Comparison of ENCODE assay signal across 1 cellular context in the genomic region with DNA sequence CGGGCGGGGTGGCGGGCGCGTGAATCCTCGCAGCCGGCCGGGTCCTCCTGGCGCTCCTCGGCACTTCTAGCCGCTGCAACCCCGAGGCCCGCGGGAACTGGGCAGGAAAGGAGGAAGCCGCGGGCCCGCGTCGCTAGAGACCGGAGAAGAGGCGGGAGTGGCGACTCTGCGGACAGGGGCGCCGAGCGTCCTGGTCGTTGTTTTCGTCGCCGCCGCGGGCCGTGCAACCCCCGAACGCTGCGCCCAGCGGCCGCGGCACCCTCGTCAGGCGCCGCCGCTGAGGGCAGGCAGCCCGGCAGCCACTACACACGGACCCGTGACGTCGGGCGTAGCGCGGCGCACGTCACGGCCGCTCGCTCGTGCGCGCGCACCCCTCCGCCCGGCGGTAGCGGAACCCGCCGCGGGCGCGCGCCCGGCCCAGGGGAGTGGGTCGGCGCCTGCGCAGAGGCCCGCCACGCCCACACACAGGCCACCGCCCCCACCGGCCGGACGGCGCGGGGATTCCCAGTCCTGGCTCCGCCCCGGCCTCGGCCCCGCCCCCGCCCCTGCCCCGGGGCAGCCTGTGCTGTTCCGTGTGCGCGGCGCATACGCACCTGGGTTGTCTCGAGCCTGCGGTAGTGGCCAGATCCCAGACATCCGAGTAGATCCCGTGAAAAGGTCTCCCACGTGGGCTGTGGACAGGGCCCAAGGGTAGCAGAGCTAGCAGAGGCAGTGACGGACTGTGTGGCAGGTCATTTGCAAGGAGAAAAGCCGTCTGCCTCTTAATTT.
A peak's percentile ranks its signal among the peaks of the same experiment; 100 is the strongest.
TF ChIP-seq lines count a peak whose summit lies in the region.

A gene with protein sequence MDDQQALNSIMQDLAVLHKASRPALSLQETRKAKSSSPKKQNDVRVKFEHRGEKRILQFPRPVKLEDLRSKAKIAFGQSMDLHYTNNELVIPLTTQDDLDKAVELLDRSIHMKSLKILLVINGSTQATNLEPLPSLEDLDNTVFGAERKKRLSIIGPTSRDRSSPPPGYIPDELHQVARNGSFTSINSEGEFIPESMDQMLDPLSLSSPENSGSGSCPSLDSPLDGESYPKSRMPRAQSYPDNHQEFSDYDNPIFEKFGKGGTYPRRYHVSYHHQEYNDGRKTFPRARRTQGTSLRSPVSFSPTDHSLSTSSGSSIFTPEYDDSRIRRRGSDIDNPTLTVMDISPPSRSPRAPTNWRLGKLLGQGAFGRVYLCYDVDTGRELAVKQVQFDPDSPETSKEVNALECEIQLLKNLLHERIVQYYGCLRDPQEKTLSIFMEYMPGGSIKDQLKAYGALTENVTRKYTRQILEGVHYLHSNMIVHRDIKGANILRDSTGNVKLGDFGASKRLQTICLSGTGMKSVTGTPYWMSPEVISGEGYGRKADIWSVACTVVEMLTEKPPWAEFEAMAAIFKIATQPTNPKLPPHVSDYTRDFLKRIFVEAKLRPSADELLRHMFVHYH (minus strand): TSS at position 321 of the 768 bp plus-strand sequence. CDS start 44,846 bp downstream, outside the sequence.

TF ChIP-seq in HepG2, 621 proteins besides CTCF, POLR2A, EP300 and RAD21 (continued from another document and continues in another):
- TF ChIP-seq ELF3 (CRISPR knock-in tag; IDR thresholded peaks at IDR 0.05): peak; percentile 43
- 0 out of 2 replicates have a peak, but pooled peaks have one; percentile 12 for TF ChIP-seq ZNF136 (CRISPR knock-in tag; IDR thresholded peaks at IDR 0.05; ENCODE audit: low read depth)
- TF ChIP-seq, protein P1, sequence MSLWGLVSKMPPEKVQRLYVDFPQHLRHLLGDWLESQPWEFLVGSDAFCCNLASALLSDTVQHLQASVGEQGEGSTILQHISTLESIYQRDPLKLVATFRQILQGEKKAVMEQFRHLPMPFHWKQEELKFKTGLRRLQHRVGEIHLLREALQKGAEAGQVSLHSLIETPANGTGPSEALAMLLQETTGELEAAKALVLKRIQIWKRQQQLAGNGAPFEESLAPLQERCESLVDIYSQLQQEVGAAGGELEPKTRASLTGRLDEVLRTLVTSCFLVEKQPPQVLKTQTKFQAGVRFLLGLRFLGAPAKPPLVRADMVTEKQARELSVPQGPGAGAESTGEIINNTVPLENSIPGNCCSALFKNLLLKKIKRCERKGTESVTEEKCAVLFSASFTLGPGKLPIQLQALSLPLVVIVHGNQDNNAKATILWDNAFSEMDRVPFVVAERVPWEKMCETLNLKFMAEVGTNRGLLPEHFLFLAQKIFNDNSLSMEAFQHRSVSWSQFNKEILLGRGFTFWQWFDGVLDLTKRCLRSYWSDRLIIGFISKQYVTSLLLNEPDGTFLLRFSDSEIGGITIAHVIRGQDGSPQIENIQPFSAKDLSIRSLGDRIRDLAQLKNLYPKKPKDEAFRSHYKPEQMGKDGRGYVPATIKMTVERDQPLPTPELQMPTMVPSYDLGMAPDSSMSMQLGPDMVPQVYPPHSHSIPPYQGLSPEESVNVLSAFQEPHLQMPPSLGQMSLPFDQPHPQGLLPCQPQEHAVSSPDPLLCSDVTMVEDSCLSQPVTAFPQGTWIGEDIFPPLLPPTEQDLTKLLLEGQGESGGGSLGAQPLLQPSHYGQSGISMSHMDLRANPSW (CRISPR knock-in tag; IDR thresholded peaks at IDR 0.05; ENCODE audit: borderline replicate concordance): 0 out of 2 replicates have a peak, but pooled peaks have one; percentile 41
- TF ChIP-seq EHMT2 (IDR thresholded peaks at IDR 0.05; ENCODE audit: borderline replicate concordance, low read depth, low read length): no peak
- TF ChIP-seq KAT7 (CRISPR knock-in tag; IDR thresholded peaks at IDR 0.05; ENCODE audit: borderline replicate concordance): peak; percentile 87
- TF ChIP-seq SIN3A (IDR thresholded peaks at IDR 0.05; ENCODE audit: borderline replicate concordance, low read depth, low read length): peak; percentile 76; the same call in 1 of the 2 replicates
- TF ChIP-seq, protein P2, sequence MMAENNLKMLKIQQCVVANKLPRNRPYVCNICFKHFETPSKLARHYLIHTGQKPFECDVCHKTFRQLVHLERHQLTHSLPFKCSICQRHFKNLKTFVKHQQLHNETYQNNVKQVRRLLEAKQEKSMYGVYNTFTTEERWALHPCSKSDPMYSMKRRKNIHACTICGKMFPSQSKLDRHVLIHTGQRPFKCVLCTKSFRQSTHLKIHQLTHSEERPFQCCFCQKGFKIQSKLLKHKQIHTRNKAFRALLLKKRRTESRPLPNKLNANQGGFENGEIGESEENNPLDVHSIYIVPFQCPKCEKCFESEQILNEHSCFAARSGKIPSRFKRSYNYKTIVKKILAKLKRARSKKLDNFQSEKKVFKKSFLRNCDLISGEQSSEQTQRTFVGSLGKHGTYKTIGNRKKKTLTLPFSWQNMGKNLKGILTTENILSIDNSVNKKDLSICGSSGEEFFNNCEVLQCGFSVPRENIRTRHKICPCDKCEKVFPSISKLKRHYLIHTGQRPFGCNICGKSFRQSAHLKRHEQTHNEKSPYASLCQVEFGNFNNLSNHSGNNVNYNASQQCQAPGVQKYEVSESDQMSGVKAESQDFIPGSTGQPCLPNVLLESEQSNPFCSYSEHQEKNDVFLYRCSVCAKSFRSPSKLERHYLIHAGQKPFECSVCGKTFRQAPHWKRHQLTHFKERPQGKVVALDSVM (CRISPR knock-in tag; IDR thresholded peaks at IDR 0.05): 0 out of 2 replicates have a peak, but pooled peaks have one; percentile 8
- TF ChIP-seq KLF13 (CRISPR knock-in tag; IDR thresholded peaks at IDR 0.05): no peak
- TF ChIP-seq ZNF792 (CRISPR knock-in tag; IDR thresholded peaks at IDR 0.05): no peak
- TF ChIP-seq ZNF746 (CRISPR knock-in tag; IDR thresholded peaks at IDR 0.05): no peak
- TF ChIP-seq MATR3 (CRISPR knock-in tag; IDR thresholded peaks at IDR 0.05): no peak
- TF ChIP-seq ZNF256 (CRISPR knock-in tag; conservative IDR thresholded peaks at IDR 0.05): no peak
- peak; percentile 81 for TF ChIP-seq ERF (CRISPR knock-in tag; IDR thresholded peaks at IDR 0.05)
- TF ChIP-seq, protein P3, sequence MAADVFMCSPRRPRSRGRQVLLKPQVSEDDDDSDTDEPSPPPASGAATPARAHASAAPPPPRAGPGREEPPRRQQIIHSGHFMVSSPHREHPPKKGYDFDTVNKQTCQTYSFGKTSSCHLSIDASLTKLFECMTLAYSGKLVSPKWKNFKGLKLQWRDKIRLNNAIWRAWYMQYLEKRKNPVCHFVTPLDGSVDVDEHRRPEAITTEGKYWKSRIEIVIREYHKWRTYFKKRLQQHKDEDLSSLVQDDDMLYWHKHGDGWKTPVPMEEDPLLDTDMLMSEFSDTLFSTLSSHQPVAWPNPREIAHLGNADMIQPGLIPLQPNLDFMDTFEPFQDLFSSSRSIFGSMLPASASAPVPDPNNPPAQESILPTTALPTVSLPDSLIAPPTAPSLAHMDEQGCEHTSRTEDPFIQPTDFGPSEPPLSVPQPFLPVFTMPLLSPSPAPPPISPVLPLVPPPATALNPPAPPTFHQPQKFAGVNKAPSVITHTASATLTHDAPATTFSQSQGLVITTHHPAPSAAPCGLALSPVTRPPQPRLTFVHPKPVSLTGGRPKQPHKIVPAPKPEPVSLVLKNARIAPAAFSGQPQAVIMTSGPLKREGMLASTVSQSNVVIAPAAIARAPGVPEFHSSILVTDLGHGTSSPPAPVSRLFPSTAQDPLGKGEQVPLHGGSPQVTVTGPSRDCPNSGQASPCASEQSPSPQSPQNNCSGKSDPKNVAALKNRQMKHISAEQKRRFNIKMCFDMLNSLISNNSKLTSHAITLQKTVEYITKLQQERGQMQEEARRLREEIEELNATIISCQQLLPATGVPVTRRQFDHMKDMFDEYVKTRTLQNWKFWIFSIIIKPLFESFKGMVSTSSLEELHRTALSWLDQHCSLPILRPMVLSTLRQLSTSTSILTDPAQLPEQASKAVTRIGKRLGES (CRISPR knock-in tag; IDR thresholded peaks at IDR 0.05; ENCODE audit: borderline replicate concordance): no peak; the same call in 1 of the 2 replicates
- TF ChIP-seq GLI4 (CRISPR knock-in tag; IDR thresholded peaks at IDR 0.05; ENCODE audit: borderline replicate concordance): peak; percentile 56; the same call in 1 of the 2 replicates
- TF ChIP-seq, protein P4, sequence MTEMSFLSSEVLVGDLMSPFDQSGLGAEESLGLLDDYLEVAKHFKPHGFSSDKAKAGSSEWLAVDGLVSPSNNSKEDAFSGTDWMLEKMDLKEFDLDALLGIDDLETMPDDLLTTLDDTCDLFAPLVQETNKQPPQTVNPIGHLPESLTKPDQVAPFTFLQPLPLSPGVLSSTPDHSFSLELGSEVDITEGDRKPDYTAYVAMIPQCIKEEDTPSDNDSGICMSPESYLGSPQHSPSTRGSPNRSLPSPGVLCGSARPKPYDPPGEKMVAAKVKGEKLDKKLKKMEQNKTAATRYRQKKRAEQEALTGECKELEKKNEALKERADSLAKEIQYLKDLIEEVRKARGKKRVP (CRISPR knock-in tag; IDR thresholded peaks at IDR 0.05): no peak
- peak; percentile 74; the same call in 1 of the 2 replicates for TF ChIP-seq SRY (CRISPR knock-in tag; IDR thresholded peaks at IDR 0.05)
- TF ChIP-seq ZNF460 (CRISPR knock-in tag; IDR thresholded peaks at IDR 0.05; ENCODE audit: borderline replicate concordance): no peak
- TF ChIP-seq ZNF562 (CRISPR knock-in tag; IDR thresholded peaks at IDR 0.05; ENCODE audit: borderline replicate concordance): no peak
- TF ChIP-seq SNAPC2 (CRISPR knock-in tag; IDR thresholded peaks at IDR 0.05): 0 out of 2 replicates have a peak, but pooled peaks have one; percentile 69
- 0 out of 2 replicates have a peak, but pooled peaks have one; percentile 23 for TF ChIP-seq IRX3 (CRISPR knock-in tag; IDR thresholded peaks at IDR 0.05; ENCODE audit: borderline replicate concordance, low read depth)
- peak; percentile 2; the same call in 1 of the 2 replicates for TF ChIP-seq SIX1 (CRISPR knock-in tag; IDR thresholded peaks at IDR 0.05; ENCODE audit: borderline replicate concordance)
- 0 out of 2 replicates have a peak, but pooled peaks have one; percentile 53 for TF ChIP-seq NCOA1 (CRISPR knock-in tag; IDR thresholded peaks at IDR 0.05)
- TF ChIP-seq, protein P5, sequence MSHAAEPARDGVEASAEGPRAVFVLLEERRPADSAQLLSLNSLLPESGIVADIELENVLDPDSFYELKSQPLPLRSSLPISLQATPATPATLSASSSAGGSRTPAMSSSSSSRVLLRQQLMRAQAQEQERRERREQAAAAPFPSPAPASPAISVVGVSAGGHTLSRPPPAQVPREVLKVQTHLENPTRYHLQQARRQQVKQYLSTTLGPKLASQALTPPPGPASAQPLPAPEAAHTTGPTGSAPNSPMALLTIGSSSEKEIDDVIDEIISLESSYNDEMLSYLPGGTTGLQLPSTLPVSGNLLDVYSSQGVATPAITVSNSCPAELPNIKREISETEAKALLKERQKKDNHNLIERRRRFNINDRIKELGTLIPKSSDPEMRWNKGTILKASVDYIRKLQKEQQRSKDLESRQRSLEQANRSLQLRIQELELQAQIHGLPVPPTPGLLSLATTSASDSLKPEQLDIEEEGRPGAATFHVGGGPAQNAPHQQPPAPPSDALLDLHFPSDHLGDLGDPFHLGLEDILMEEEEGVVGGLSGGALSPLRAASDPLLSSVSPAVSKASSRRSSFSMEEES (CRISPR knock-in tag; IDR thresholded peaks at IDR 0.05): peak; percentile 12; the same call in 1 of the 2 replicates
- TF ChIP-seq ZNF605 (CRISPR knock-in tag; IDR thresholded peaks at IDR 0.05): peak; percentile 89
- TF ChIP-seq NONO (IDR thresholded peaks at IDR 0.05): no peak
- TF ChIP-seq NONO (CRISPR knock-in tag; conservative IDR thresholded peaks at IDR 0.05): peak; percentile 27
- TF ChIP-seq ZNF232 (CRISPR knock-in tag; IDR thresholded peaks at IDR 0.05; ENCODE audit: borderline replicate concordance): no peak
- TF ChIP-seq, protein P6, sequence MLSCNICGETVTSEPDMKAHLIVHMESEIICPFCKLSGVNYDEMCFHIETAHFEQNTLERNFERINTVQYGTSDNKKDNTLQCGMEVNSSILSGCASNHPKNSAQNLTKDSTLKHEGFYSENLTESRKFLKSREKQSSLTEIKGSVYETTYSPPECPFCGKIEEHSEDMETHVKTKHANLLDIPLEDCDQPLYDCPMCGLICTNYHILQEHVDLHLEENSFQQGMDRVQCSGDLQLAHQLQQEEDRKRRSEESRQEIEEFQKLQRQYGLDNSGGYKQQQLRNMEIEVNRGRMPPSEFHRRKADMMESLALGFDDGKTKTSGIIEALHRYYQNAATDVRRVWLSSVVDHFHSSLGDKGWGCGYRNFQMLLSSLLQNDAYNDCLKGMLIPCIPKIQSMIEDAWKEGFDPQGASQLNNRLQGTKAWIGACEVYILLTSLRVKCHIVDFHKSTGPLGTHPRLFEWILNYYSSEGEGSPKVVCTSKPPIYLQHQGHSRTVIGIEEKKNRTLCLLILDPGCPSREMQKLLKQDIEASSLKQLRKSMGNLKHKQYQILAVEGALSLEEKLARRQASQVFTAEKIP (CRISPR knock-in tag; IDR thresholded peaks at IDR 0.05; ENCODE audit: borderline replicate concordance): no peak
- no peak; the same call in 1 of the 2 replicates for TF ChIP-seq FOXM1 (CRISPR knock-in tag; IDR thresholded peaks at IDR 0.05)
- TF ChIP-seq PHF21A (CRISPR knock-in tag; IDR thresholded peaks at IDR 0.05): 0 out of 2 replicates have a peak, but pooled peaks have one; percentile 25
- 0 out of 2 replicates have a peak, but pooled peaks have one; percentile 16 for TF ChIP-seq MEIS2 (CRISPR knock-in tag; IDR thresholded peaks at IDR 0.05)
- TF ChIP-seq, protein P7, sequence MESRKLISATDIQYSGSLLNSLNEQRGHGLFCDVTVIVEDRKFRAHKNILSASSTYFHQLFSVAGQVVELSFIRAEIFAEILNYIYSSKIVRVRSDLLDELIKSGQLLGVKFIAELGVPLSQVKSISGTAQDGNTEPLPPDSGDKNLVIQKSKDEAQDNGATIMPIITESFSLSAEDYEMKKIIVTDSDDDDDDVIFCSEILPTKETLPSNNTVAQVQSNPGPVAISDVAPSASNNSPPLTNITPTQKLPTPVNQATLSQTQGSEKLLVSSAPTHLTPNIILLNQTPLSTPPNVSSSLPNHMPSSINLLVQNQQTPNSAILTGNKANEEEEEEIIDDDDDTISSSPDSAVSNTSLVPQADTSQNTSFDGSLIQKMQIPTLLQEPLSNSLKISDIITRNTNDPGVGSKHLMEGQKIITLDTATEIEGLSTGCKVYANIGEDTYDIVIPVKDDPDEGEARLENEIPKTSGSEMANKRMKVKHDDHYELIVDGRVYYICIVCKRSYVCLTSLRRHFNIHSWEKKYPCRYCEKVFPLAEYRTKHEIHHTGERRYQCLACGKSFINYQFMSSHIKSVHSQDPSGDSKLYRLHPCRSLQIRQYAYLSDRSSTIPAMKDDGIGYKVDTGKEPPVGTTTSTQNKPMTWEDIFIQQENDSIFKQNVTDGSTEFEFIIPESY (CRISPR knock-in tag; IDR thresholded peaks at IDR 0.05): no peak
- TF ChIP-seq, protein P8, sequence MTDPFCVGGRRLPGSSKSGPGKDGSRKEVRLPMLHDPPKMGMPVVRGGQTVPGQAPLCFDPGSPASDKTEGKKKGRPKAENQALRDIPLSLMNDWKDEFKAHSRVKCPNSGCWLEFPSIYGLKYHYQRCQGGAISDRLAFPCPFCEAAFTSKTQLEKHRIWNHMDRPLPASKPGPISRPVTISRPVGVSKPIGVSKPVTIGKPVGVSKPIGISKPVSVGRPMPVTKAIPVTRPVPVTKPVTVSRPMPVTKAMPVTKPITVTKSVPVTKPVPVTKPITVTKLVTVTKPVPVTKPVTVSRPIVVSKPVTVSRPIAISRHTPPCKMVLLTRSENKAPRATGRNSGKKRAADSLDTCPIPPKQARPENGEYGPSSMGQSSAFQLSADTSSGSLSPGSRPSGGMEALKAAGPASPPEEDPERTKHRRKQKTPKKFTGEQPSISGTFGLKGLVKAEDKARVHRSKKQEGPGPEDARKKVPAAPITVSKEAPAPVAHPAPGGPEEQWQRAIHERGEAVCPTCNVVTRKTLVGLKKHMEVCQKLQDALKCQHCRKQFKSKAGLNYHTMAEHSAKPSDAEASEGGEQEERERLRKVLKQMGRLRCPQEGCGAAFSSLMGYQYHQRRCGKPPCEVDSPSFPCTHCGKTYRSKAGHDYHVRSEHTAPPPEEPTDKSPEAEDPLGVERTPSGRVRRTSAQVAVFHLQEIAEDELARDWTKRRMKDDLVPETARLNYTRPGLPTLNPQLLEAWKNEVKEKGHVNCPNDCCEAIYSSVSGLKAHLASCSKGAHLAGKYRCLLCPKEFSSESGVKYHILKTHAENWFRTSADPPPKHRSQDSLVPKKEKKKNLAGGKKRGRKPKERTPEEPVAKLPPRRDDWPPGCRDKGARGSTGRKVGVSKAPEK (CRISPR knock-in tag; IDR thresholded peaks at IDR 0.05; ENCODE audit: borderline replicate concordance): no peak
